16 cellular contexts compared by ENCODE assay signal in genomic region chr5:133314086-133314485, GRCh38.
DNase-seq lines count a peak whose midpoint lies in the region; ATAC-seq lines count a peak whose summit lies in the region.
"Had no signal": no experiment of that assay in that cellular context is flagged by ENCODE, and none has a peak within 500 bp of the region (broad histone marks: within the 10 kb centered on the region; RNA-seq: fewer than 3 reads in every experiment).

No MANE protein-coding gene starts in this region.

- H3K4me3 ChIP-seq in BLaER1 (no peak overlapping the region), neuronal stem cell (ENCODE audit: low read length in 2 of 2) (no peak overlapping the region)
- H3K4me3 ChIP-seq: GM23338 had no signal

- H3K9me3 ChIP-seq in BLaER1 (no peaks in the 10 kb centered on the region), neuronal stem cell (replicated peaks in 1 of 2; ENCODE audit: control insufficient read depth in 2 of 2, insufficient read depth in 1 of 2, low read depth in 1 of 2, low read length in 2 of 2) (no peaks in the 10 kb centered on the region)
- H3K9me3 ChIP-seq: BE2C had no signal

- DNase-seq in COLO668 (lab: John Stamatoyannopoulos, UW; ENCODE audit: unreplicated experiment), result peak; percentile 29
- no peak for DNase-seq in neuronal stem cell (ENCODE audit: low spot score)
- DNase-seq in activated gamma-delta T cell treated with Interleukin-2 at 50 U/mL for 16 hours, result no peak
- DNase-seq in iPS-NIHi11 (ENCODE audit: low spot score), result no peak
- no peak for DNase-seq in hepatic stellate cell (ENCODE audit: low spot score)
- DNase-seq: ACHN; BE2C; CD4-positive, alpha-beta T cell; DMS153; DMS79; GF-D8; HCEC 1CT had no signal

- peak overlapping the region; percentile 77; the same call in 1 of the 2 replicates for H3K4me2 ChIP-seq in BLaER1
- no peak overlapping the region for H3K4me2 ChIP-seq in neuronal stem cell (ENCODE audit: insufficient read depth, low read length, poor library complexity, severe bottlenecking)
- H3K4me2 ChIP-seq: GM23338 had no signal

- no peak overlapping the region for H3K23ac ChIP-seq in neuronal stem cell (ENCODE audit: low read depth, low read length, poor library complexity)

- H2AFZ ChIP-seq in neuronal stem cell (ENCODE audit: low read length), result no peak overlapping the region
- H2AFZ ChIP-seq: GM23338 had no signal

- no peak overlapping the region for H2BK120ac ChIP-seq in neuronal stem cell (ENCODE audit: low read depth, low read length)

- H3K4ac ChIP-seq in neuronal stem cell (ENCODE audit: low read length), result no peak overlapping the region

- H3K4me1 ChIP-seq in BLaER1 (peaks cover 41% of the 10 kb centered on the region), neuronal stem cell (ENCODE audit: control insufficient read depth in 2 of 2, insufficient read depth in 1 of 2, low read depth in 1 of 2, low read length in 2 of 2) (peaks cover 0 to 3% of the 10 kb centered on the region in 2 donors)
- H3K4me1 ChIP-seq: BE2C had no signal

- H2BK12ac ChIP-seq in neuronal stem cell (ENCODE audit: low read length), result no peak overlapping the region

- WGBS in neuronal stem cell (ENCODE audit: extremely low coverage in 2 of 2, insufficient read length in 2 of 2, insufficient replicate concordance in 1 of 2), 2 donors, result no CpG with 5 or more reads among the region's 7 CpGs

- H3K27ac ChIP-seq in BLaER1, result no peak overlapping the region
- no peak overlapping the region for H3K27ac ChIP-seq in neuronal stem cell (replicated peaks; ENCODE audit: low read length)
- H3K27ac ChIP-seq: C4-2B had no signal

- no peaks in the 10 kb centered on the region for H3K27me3 ChIP-seq in BLaER1
- peaks cover 0 to 28% (median 0%) of the 10 kb centered on the region in 3 experiments for H3K27me3 ChIP-seq in neuronal stem cell (ENCODE audit: control insufficient read depth in 3 of 3, insufficient read depth in 3 of 3, low read depth in 1 of 3, low read length in 3 of 3)
- H3K27me3 ChIP-seq: BE2C had no signal

- H2AK5ac ChIP-seq in neuronal stem cell (ENCODE audit: low read depth, low read length), result peak overlapping the region; percentile 37

- H3K14ac ChIP-seq in neuronal stem cell (ENCODE audit: low read length), result no peak overlapping the region

- no peaks in the 10 kb centered on the region for H3K36me3 ChIP-seq in BLaER1
- no peaks in the 10 kb centered on the region for H3K36me3 ChIP-seq in neuronal stem cell (replicated peaks in 1 of 2; ENCODE audit: control insufficient read depth in 2 of 2, insufficient read depth in 2 of 2, low read length in 2 of 2)
- H3K36me3 ChIP-seq: BE2C had no signal

- no peaks in the 10 kb centered on the region for H3K79me1 ChIP-seq in neuronal stem cell (ENCODE audit: low read depth, low read length)

- ATAC-seq in esophagus mucosa, result peak; percentile 14
- ATAC-seq: GM23338 had no signal

- H2BK5ac ChIP-seq in neuronal stem cell (ENCODE audit: low read length), result no peak overlapping the region

- H2BK15ac ChIP-seq in neuronal stem cell (ENCODE audit: low read length), result no peak overlapping the region

- no peak overlapping the region for H4K8ac ChIP-seq in neuronal stem cell (ENCODE audit: low read depth, low read length)

- no peaks in the 10 kb centered on the region for H4K20me1 ChIP-seq in BLaER1

- H3K18ac ChIP-seq in neuronal stem cell (ENCODE audit: low read length), result peak overlapping the region; percentile 16

- H4K91ac ChIP-seq in neuronal stem cell (ENCODE audit: low read depth, low read length, poor library complexity), result no peak overlapping the region

- no peak overlapping the region for H3K9ac ChIP-seq in BLaER1
- H3K9ac ChIP-seq in neuronal stem cell (ENCODE audit: low read depth, low read length, poor library complexity), result no peak overlapping the region
